Comparison of ENCODE assay signal across 25 cellular contexts in genomic region chr20:22779878-22780277, GRCh38.
DNase-seq lines count a peak whose midpoint lies in the region; ATAC-seq, FAIRE-seq and TF ChIP-seq lines count a peak whose summit lies in the region.
"Had no signal": no experiment of that assay in that cellular context is flagged by ENCODE, and none has a peak within 500 bp of the region (broad histone marks: within the 10 kb centered on the region; RNA-seq: fewer than 3 reads in every experiment).

No MANE protein-coding gene starts in this region.

- ATAC-seq in SK-N-SH treated with all-trans-retinoic acid at 6 μM for 48 hours (no peak), left ventricle myocardium superior (peak; percentile 26), Right ventricle myocardium superior (ENCODE audit: poor library complexity) (no peak), A549 (no peak), GM19397 (IDR thresholded peaks at IDR 0.05; ENCODE audit: unreplicated experiment) (no peak)

- H2AFZ ChIP-seq in SK-N-SH (ENCODE audit: low read depth): 0 out of 2 replicates have a peak overlapping the region, but pooled peaks have one; percentile 11

- WGBS in SK-N-SH (ENCODE audit: low lambda C conversion rate): 4% methylated on average over 2 of the region's 2 CpGs
- WGBS in A549 (ENCODE audit: missing lambda C conversion rate): 36% methylated on average over 2 of the region's 2 CpGs

- H3K4me3 ChIP-seq in SK-N-SH (ENCODE audit: low read depth in 2 of 2, low read length in 1 of 2) (no peak overlapping the region), A549 (no peak overlapping the region)
- H3K4me3 ChIP-seq: BLaER1 had no signal

- POLR2A ChIA-PET in SK-N-SH (lab: Yijun Ruan, JAX) (no interaction called here), A549 (lab: Yijun Ruan, JAX) (no interaction called here)

- no peak overlapping the region for H3K9ac ChIP-seq in SK-N-SH
- H3K9ac ChIP-seq: BLaER1 had no signal

- no peaks in the 10 kb centered on the region for H3F3A ChIP-seq in SK-N-SH (replicated peaks; ENCODE audit: insufficient read depth)

- TF ChIP-seq RAD21 in SK-N-SH (IDR thresholded peaks at IDR 0.05; ENCODE audit: low read length) (no peak), A549 (conservative IDR thresholded peaks at IDR 0.05 in 1 of 2, IDR thresholded peaks at IDR 0.05 in 1 of 2) (no peak)

- DNase-seq in SK-N-SH: no peak
- no peak for DNase-seq in left ventricle myocardium superior
- DNase-seq in Right ventricle myocardium superior: no peak
- no peak for DNase-seq in A549 (ENCODE audit: low read depth in 1 of 2, low spot score in 1 of 2)
- DNase-seq: ACHN; BE2C; C1 segment of cervical spinal cord; CD4-positive, alpha-beta memory T cell; CD4-positive, CD25-positive, alpha-beta regulatory T cell; CD8-positive, alpha-beta memory T cell; COR-L47; DMS 273 treated with DMSO at 0.1 percent for 48 hours; DMS153; DMS53; DMS79; DND-41; EL; GDM1 had no signal

- H3K4me2 ChIP-seq in SK-N-SH: no peak overlapping the region
- no peak overlapping the region for H3K4me2 ChIP-seq in A549
- H3K4me2 ChIP-seq: BLaER1 had no signal

- no peak for FAIRE-seq in A549 (lab: Jason Lieb, UNC)
- FAIRE-seq: GM12891, GM19239 had no signal

- no peaks in the 10 kb centered on the region for H3K79me2 ChIP-seq in SK-N-SH (ENCODE audit: insufficient read depth)

- H3K9me2 ChIP-seq in SK-N-SH: no peaks in the 10 kb centered on the region

- CTCF ChIA-PET in SK-N-SH (lab: Yijun Ruan, JAX) (no interaction called here), A549 (lab: Yijun Ruan, JAX) (interaction anchor here (1.3 kb wide), 1 partner anchor 271 kb away, joined by 3 read pairs; no protein-coding TSS in a partner anchor)

- no peaks in the 10 kb centered on the region for H4K20me1 ChIP-seq in SK-N-SH (ENCODE audit: insufficient read depth)
- H4K20me1 ChIP-seq: BLaER1 had no signal

- TF ChIP-seq POLR2A in A549 (IDR thresholded peaks at IDR 0.05; ENCODE audit: low read length): no peak

- no peaks in the 10 kb centered on the region for H3K9me3 ChIP-seq in SK-N-SH
- H3K9me3 ChIP-seq in A549: peaks cover 24% of the 10 kb centered on the region
- H3K9me3 ChIP-seq: BLaER1 had no signal

- TF ChIP-seq EP300 in SK-N-SH (IDR thresholded peaks at IDR 0.05; ENCODE audit: borderline replicate concordance in 1 of 2, low read depth in 1 of 2, low read length in 1 of 2) (no peak), A549 (IDR thresholded peaks at IDR 0.05) (no peak)

- H3K36me3 ChIP-seq in SK-N-SH (replicated peaks in 1 of 2; ENCODE audit: control insufficient read depth in 1 of 2, insufficient read depth in 2 of 2, low read length in 1 of 2): no peaks in the 10 kb centered on the region
- H3K36me3 ChIP-seq: BE2C, BLaER1 had no signal

- TF ChIP-seq CTCF in SK-N-SH (IDR thresholded peaks at IDR 0.05) (no peak), A549 (IDR thresholded peaks at IDR 0.05) (no peak), VCaP (conservative IDR thresholded peaks at IDR 0.05) (no peak)

- H3K27me3 ChIP-seq in SK-N-SH (ENCODE audit: insufficient read depth): no peaks in the 10 kb centered on the region
- H3K27me3 ChIP-seq: BE2C, BLaER1 had no signal

- H3K27ac ChIP-seq in SK-N-SH (ENCODE audit: low read depth in 2 of 2, low read length in 1 of 2) (no peak overlapping the region), A549 (peak overlapping the region; percentile 81 to 98), VCaP (0 out of 2 replicates have a peak overlapping the region, but pooled peaks have one; percentile 0)
- H3K27ac ChIP-seq: 22Rv1, BLaER1 had no signal

- intact Hi-C loops in left ventricle myocardium superior (cut with micrococcal nuclease): no loop called here
- intact Hi-C loops in Right ventricle myocardium superior (cut with DNase I): no loop called here

- H3K4me1 ChIP-seq in SK-N-SH (ENCODE audit: control insufficient read depth in 1 of 2, insufficient read depth in 2 of 2, low read depth in 1 of 2, low read length in 1 of 2) (no peaks in the 10 kb centered on the region), A549 (peaks cover 33% of the 10 kb centered on the region)
- H3K4me1 ChIP-seq: BE2C, BLaER1 had no signal

TF ChIP-seq in SK-N-SH, 30 proteins besides CTCF, POLR2A, EP300 and RAD21 (continues in another document):
- TF ChIP-seq TAF1 (IDR thresholded peaks at IDR 0.05; ENCODE audit: borderline replicate concordance, low read depth, low read length) (no peak), CHD2 (IDR thresholded peaks at IDR 0.05; ENCODE audit: low read length, partially characterized antibody) (no peak), ELF1 (IDR thresholded peaks at IDR 0.05) (no peak), NRF1 (IDR thresholded peaks at IDR 0.05; ENCODE audit: low read depth, low read length) (no peak), TEAD4 (IDR thresholded peaks at IDR 0.05; ENCODE audit: borderline replicate concordance, insufficient read depth) (no peak), SMC3 (IDR thresholded peaks at IDR 0.05; ENCODE audit: low read depth, low read length) (no peak), POLR2AphosphoS5 (IDR thresholded peaks at IDR 0.05; ENCODE audit: low read depth, low read length) (no peak), EZH2phosphoT487 (IDR thresholded peaks at IDR 0.05; ENCODE audit: borderline replicate concordance, low read depth) (no peak), MXI1 (IDR thresholded peaks at IDR 0.05; ENCODE audit: low read depth, low read length) (no peak), GABPA (IDR thresholded peaks at IDR 0.05; ENCODE audit: low read depth) (no peak), TCF12 (IDR thresholded peaks at IDR 0.05) (no peak), JUND (IDR thresholded peaks at IDR 0.05) (no peak)

TF ChIP-seq in SK-N-SH treated with all-trans-retinoic acid at 6 μM for 48 hours, 23 proteins besides CTCF, POLR2A, EP300 and RAD21:
- no peak for TF ChIP-seq ESRRG (CRISPR knock-in tag; IDR thresholded peaks at IDR 0.05)
- no peak for TF ChIP-seq ZNF8 (CRISPR knock-in tag; IDR thresholded peaks at IDR 0.05)
TF ChIP-seq in SK-N-SH treated with all-trans-retinoic acid at 6 μM for 48 hours: peak in this region for 0.

TF ChIP-seq in A549, 52 proteins besides CTCF, POLR2A, EP300 and RAD21:
- 0 out of 2 replicates have a peak, but pooled peaks have one; percentile 29 for TF ChIP-seq MAX (IDR thresholded peaks at IDR 0.05)
- TF ChIP-seq HOXB13 (CRISPR knock-in tag; IDR thresholded peaks at IDR 0.05; ENCODE audit: low read depth): no peak
- TF ChIP-seq RARB (CRISPR knock-in tag; IDR thresholded peaks at IDR 0.05): no peak
- TF ChIP-seq NFE2L2 (conservative IDR thresholded peaks at IDR 0.05; ENCODE audit: low read length): no peak
- no peak for TF ChIP-seq NPAS2 (CRISPR knock-in tag; IDR thresholded peaks at IDR 0.05; ENCODE audit: borderline replicate concordance)
- no peak for TF ChIP-seq SMC3 (IDR thresholded peaks at IDR 0.05)
- TF ChIP-seq ZFP36 (IDR thresholded peaks at IDR 0.05; ENCODE audit: borderline replicate concordance, partially characterized antibody): no peak
- TF ChIP-seq KDM5A (IDR thresholded peaks at IDR 0.05): no peak

Comparison
In these comparisons a context has a peak if more than half of its experiments do, and no peak if none do; other contexts are left out.
1. H3K27ac ChIP-seq: peak in A549 (2 of 2) and VCaP (single experiment); none in SK-N-SH (0 of 2).
2. Of the 12 proteins assayed by ChIP-seq in both A549 and SK-N-SH: peak only in A549: MAX; only in SK-N-SH: none; in both: none; in neither: 11.